Comparison of ENCODE assay signal across 18 cellular contexts in the genomic region with DNA sequence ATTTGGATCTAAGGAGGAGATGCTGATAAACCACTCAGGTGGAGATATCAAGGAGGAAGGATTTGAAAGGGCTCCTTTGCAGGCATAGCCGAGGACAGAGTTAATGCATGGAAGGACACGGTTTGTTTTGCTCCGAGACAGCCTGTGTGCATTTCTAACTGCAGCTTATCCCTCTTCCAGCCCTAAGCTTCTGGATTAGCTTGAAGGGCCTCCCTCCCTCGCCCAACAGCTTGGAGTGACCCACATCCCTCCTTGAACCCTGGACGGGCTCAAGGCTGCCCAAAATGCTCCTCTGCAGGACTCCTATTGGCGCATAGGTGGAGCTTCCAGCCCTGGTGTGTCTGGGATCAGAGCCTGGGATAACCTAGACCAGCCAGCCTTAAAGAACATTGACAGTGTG.
"Had no signal": no experiment of that assay in that cellular context is flagged by ENCODE, and none has a peak within 500 bp of the region (broad histone marks: within the 10 kb centered on the region; RNA-seq: fewer than 3 reads in every experiment).

No MANE protein-coding gene starts in this region.

- H3K4me1 ChIP-seq: body of pancreas had no signal

- H3K9me3 ChIP-seq: body of pancreas, ovary, spleen, suprapubic skin, upper lobe of right lung had no signal

- H2AFZ ChIP-seq: neural progenitor cell had no signal

- DNase-seq: activated CD4-positive, CD25-positive, alpha-beta regulatory T cell; activated CD8-positive, alpha-beta memory T cell treated with anti-CD3 and anti-CD28 coated beads, Interleukin-2, amount 10 ng/mL, durations not matched to agents 7 days and 5 days; activated effector memory CD4-positive, alpha-beta T cell treated with anti-CD3 and anti-CD28 coated beads, Interleukin-2, amount 50 U/mL, for 16 hours; activated T-cell treated with anti-CD3 and anti-CD28 coated beads, Interleukin-2, amount 50 U/mL, for 4 hours; amniotic stem cell; body of pancreas; dorsolateral prefrontal cortex; head of caudate nucleus; mesendoderm; ovary; spleen; stimulated activated CD4-positive, alpha-beta T cell treated with anti-CD3 and anti-CD28 coated beads, Interleukin-1b, Interleukin-23, amount 100 ng/mL, for 48 hours; stimulated activated naive B cell treated with anti-CD40 and anti-IgM and Interleukin-4, amounts not matched to agents 10 μg/mL and 1 μg/mL and 100 μg/mL, for 72 hours; T-helper 2 cell; upper lobe of right lung had no signal

- H3K27ac ChIP-seq: body of pancreas, neural progenitor cell, ovary, spleen, suprapubic skin, upper lobe of right lung had no signal

- H3K36me3 ChIP-seq: neural progenitor cell, ovary, spleen, suprapubic skin, upper lobe of right lung had no signal

- H3K4me3 ChIP-seq: body of pancreas, dorsolateral prefrontal cortex, neural progenitor cell, ovary, spleen, suprapubic skin, upper lobe of right lung had no signal

- H3K27me3 ChIP-seq: body of pancreas, dorsolateral prefrontal cortex, neural progenitor cell, ovary, spleen, suprapubic skin, upper lobe of right lung had no signal

- ATAC-seq: activated CD8-positive, alpha-beta memory T cell treated with anti-CD3 and anti-CD28 coated beads, Interleukin-2, amount 10 ng/mL, durations not matched to agents 7 days and 5 days; activated naive CD4-positive, alpha-beta T cell treated with anti-CD3 and anti-CD28 coated beads, Interleukin-2, amount 50 U/mL, for 72 hours; activated T-cell treated with anti-CD3 and anti-CD28 coated beads, Interleukin-2, amount 50 U/mL, for 4 hours; body of pancreas; stimulated activated naive B cell treated with anti-CD40 and anti-IgM and Interleukin-4, amounts not matched to agents 10 μg/mL and 1 μg/mL and 100 μg/mL, for 72 hours; upper lobe of right lung had no signal

- H3K9ac ChIP-seq: neural progenitor cell had no signal
